Comparison of ENCODE assay signal across 1 cellular context in the genomic region with DNA sequence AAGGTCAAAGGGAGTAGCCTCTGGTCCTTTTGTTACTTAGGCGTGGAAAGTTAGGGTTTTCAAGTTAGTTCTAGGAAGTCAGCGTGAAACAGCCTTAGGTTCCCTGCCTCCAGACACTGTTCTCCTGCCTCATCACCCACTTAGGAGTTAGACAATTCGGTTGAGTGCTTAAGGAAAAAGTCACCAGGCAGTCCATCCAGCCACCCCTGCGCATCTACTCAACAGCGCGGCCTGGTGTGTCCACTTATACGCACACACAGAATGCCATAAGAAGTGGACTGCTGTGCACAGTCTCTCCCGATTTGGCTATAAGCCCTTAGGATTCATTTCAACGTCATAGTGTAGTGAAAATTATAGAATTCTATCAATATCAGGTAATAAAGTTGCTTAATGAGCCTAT.
TF ChIP-seq lines count a peak whose summit lies in the region.

No MANE protein-coding gene starts in this region.

TF ChIP-seq in IMR-90, 13 proteins besides CTCF, POLR2A, EP300 and RAD21:
- TF ChIP-seq NFE2L2 (IDR thresholded peaks at IDR 0.05; ENCODE audit: low read depth, low read length) (no peak), FOS (IDR thresholded peaks at IDR 0.05; ENCODE audit: low read depth, low read length) (no peak), MAFK (IDR thresholded peaks at IDR 0.05; ENCODE audit: low read depth, low read length) (no peak)
TF ChIP-seq in IMR-90: peak in this region for 0.
